In genomic region chr21:20998886-20999285, GRCh38 we compare ENCODE assay signal across 8 cellular contexts. TPM values are rescaled to one million over a fixed set of nuclear protein-coding genes. Genes with fewer than 3 reads are reported as not detected.
DNase-seq lines count a peak whose midpoint lies in the region; ATAC-seq and TF ChIP-seq lines count a peak whose summit lies in the region.

No MANE protein-coding gene starts in this region.

- H3K9me3 ChIP-seq in subcutaneous abdominal adipose tissue (ENCODE audit: control insufficient read depth in 5 of 5, low read length in 5 of 5): no peaks in the 10 kb centered on the region

- H3K27ac ChIP-seq in subcutaneous abdominal adipose tissue (ENCODE audit: low read depth, low read length): no peak overlapping the region

- peaks cover 0 to 11% (median 0%) of the 10 kb centered on the region in 5 donors for H3K27me3 ChIP-seq in subcutaneous abdominal adipose tissue (ENCODE audit: control insufficient read depth in 5 of 5, insufficient read depth in 4 of 5, low read length in 5 of 5)

- WGBS in lower leg skin, 2 donors: 14 to 15% methylated on average over 5 of the region's 5 CpGs

- no peaks in the 10 kb centered on the region for H3K36me3 Mint-ChIP-seq in T-helper 2 cell treated with Interferon-gamma antibody and Interleukin-4, amounts not matched to agents 5 μg/mL and 100 μg/mL, for 36 hours (ENCODE audit: low read depth)
- H3K36me3 Mint-ChIP-seq in activated naive CD8-positive, alpha-beta T cell treated with anti-CD3 and anti-CD28 coated beads, Interleukin-2, amount 50 U/mL, for 24 hours (ENCODE audit: low read depth): no peaks in the 10 kb centered on the region

- H3K4me3 Mint-ChIP-seq in T-helper 2 cell treated with Interferon-gamma antibody and Interleukin-4, amounts not matched to agents 5 μg/mL and 100 μg/mL, for 36 hours: peak overlapping the region; percentile 75
- peak overlapping the region; percentile 42 for H3K4me3 Mint-ChIP-seq in activated naive CD8-positive, alpha-beta T cell treated with anti-CD3 and anti-CD28 coated beads, Interleukin-2, amount 50 U/mL, for 24 hours

- intact Hi-C loops in lower leg skin (cut with DNase I; ENCODE audit: low total_unique reads): no loop called here

- TF ChIP-seq POLR2A in lower leg skin (IDR thresholded peaks at IDR 0.05): no peak

- no peak for DNase-seq in T-helper 2 cell treated with Interferon-gamma antibody and Interleukin-4, amounts not matched to agents 5 μg/mL and 100 μg/mL, for 36 hours (ENCODE audit: low spot score)
- DNase-seq in T-helper 2 cell (no peak), lower leg skin (ENCODE audit: low spot score in 2 of 2) (no peak), NAMALWA (ENCODE audit: low spot score) (no peak), omental fat pad (ENCODE audit: low spot score) (no peak), SHP77 treated with DMSO at 0.1 percent for 48 hours (lab: John Stamatoyannopoulos, UW) (no peak)
- no peak for DNase-seq in activated naive CD8-positive, alpha-beta T cell treated with anti-CD3 and anti-CD28 coated beads, Interleukin-2, amount 50 U/mL, for 24 hours

- no peak overlapping the region for H3K27ac Mint-ChIP-seq in T-helper 2 cell treated with Interferon-gamma antibody and Interleukin-4, amounts not matched to agents 5 μg/mL and 100 μg/mL, for 36 hours
- H3K27ac Mint-ChIP-seq in activated naive CD8-positive, alpha-beta T cell treated with anti-CD3 and anti-CD28 coated beads, Interleukin-2, amount 50 U/mL, for 24 hours: no peak overlapping the region

- no peaks in the 10 kb centered on the region for H3K9me3 Mint-ChIP-seq in T-helper 2 cell treated with Interferon-gamma antibody and Interleukin-4, amounts not matched to agents 5 μg/mL and 100 μg/mL, for 36 hours
- no peaks in the 10 kb centered on the region for H3K9me3 Mint-ChIP-seq in activated naive CD8-positive, alpha-beta T cell treated with anti-CD3 and anti-CD28 coated beads, Interleukin-2, amount 50 U/mL, for 24 hours

- ATAC-seq in activated naive CD8-positive, alpha-beta T cell treated with anti-CD3 and anti-CD28 coated beads, Interleukin-2, amount 50 U/mL, for 24 hours: no peak
- ATAC-seq in omental fat pad (ENCODE audit: low FRiP score): no peak

- H3K4me1 Mint-ChIP-seq in T-helper 2 cell treated with Interferon-gamma antibody and Interleukin-4, amounts not matched to agents 5 μg/mL and 100 μg/mL, for 36 hours (ENCODE audit: low read depth): peaks cover 3% of the 10 kb centered on the region
- peaks cover 8% of the 10 kb centered on the region for H3K4me1 Mint-ChIP-seq in activated naive CD8-positive, alpha-beta T cell treated with anti-CD3 and anti-CD28 coated beads, Interleukin-2, amount 50 U/mL, for 24 hours

- H3K27me3 Mint-ChIP-seq in T-helper 2 cell treated with Interferon-gamma antibody and Interleukin-4, amounts not matched to agents 5 μg/mL and 100 μg/mL, for 36 hours (ENCODE audit: low read depth): peaks cover 36% of the 10 kb centered on the region
- H3K27me3 Mint-ChIP-seq in activated naive CD8-positive, alpha-beta T cell treated with anti-CD3 and anti-CD28 coated beads, Interleukin-2, amount 50 U/mL, for 24 hours: peaks cover 37% of the 10 kb centered on the region

- H3K36me3 ChIP-seq in subcutaneous abdominal adipose tissue (ENCODE audit: control insufficient read depth in 5 of 5, insufficient read depth in 5 of 5, low read length in 5 of 5): no peaks in the 10 kb centered on the region

- peaks cover 0 to 23% (median 17%) of the 10 kb centered on the region in 5 donors for H3K4me1 ChIP-seq in subcutaneous abdominal adipose tissue (ENCODE audit: control insufficient read depth in 5 of 5, insufficient read depth in 5 of 5, low read length in 5 of 5)

- H3K9ac ChIP-seq in subcutaneous abdominal adipose tissue (ENCODE audit: low read length in 5 of 5): peak overlapping the region in 4 of 5 donors; percentile 0 to 74 (median 32)

- TF ChIP-seq CTCF in lower leg skin (IDR thresholded peaks at IDR 0.05) (no peak), omental fat pad (IDR thresholded peaks at IDR 0.05) (no peak)

- H3K4me3 ChIP-seq in lower leg skin (ENCODE audit: low read depth, poor library complexity, severe bottlenecking) (peak overlapping the region; percentile 34), subcutaneous abdominal adipose tissue (ENCODE audit: low read depth in 1 of 5, low read length in 5 of 5) (peak overlapping the region; percentile 59 to 82 (median 72))

RNA-seq across cellular contexts. Expression of gene NCAM2, which starts 0.7 kb away (rescaled TPM):
- total RNA-seq in lower leg skin: 1 to 10 TPM in 2 of 4 donors, under 1 TPM in 2; 0.61 to 3.2 (median 0.91) TPM
- total RNA-seq in omental fat pad: 1 to 10 TPM in 3 of 4 donors, under 1 TPM in 1; 0.31 to 2.3 (median 1.7) TPM
